Comparison of ENCODE assay signal across 2 cellular contexts in genomic region chr9:87635656-87636501, GRCh38.
A peak's percentile ranks its signal among the peaks of the same experiment; 100 is the strongest.
TF ChIP-seq lines count a peak whose summit lies in the region.

No MANE protein-coding gene starts in this region.

TF ChIP-seq in A549, 52 proteins besides CTCF, POLR2A, EP300 and RAD21 (continued from another document):
- no peak for TF ChIP-seq REST (IDR thresholded peaks at IDR 0.05)

TF ChIP-seq in HEK293, 187 proteins besides CTCF, POLR2A, EP300 and RAD21 (continued from another document):
- TF ChIP-seq ZBTB7A (tag by site-specific recombination; IDR thresholded peaks at IDR 0.05; ENCODE audit: low read depth), result no peak
- TF ChIP-seq ZXDB (tag by site-specific recombination; IDR thresholded peaks at IDR 0.05), result no peak
- TF ChIP-seq ZFP41 (tag by site-specific recombination; IDR thresholded peaks at IDR 0.05; ENCODE audit: borderline replicate concordance), result no peak
- no peak for TF ChIP-seq ELK4 (IDR thresholded peaks at IDR 0.05; ENCODE audit: borderline replicate concordance, low read depth, low read length)
- peak; percentile 68 for TF ChIP-seq GLIS1 (tag by site-specific recombination; IDR thresholded peaks at IDR 0.05)
- TF ChIP-seq HOXD13 (CRISPR knock-in tag; IDR thresholded peaks at IDR 0.05; ENCODE audit: borderline replicate concordance), result 0 out of 2 replicates have a peak, but pooled peaks have one; percentile 35
- TF ChIP-seq ZNF302 (tag by site-specific recombination; IDR thresholded peaks at IDR 0.05; ENCODE audit: low read depth), result no peak
- no peak for TF ChIP-seq ZFP37 (tag by site-specific recombination; IDR thresholded peaks at IDR 0.05)
- TF ChIP-seq ZNF600 (tag by site-specific recombination; IDR thresholded peaks at IDR 0.05), result no peak
- TF ChIP-seq KLF1 (tag by site-specific recombination; IDR thresholded peaks at IDR 0.05), result 0 out of 2 replicates have a peak, but pooled peaks have one; percentile 12
- TF ChIP-seq ZNF140 (tag by site-specific recombination; IDR thresholded peaks at IDR 0.05), result no peak
- no peak for TF ChIP-seq ZNF148 (tag by site-specific recombination; IDR thresholded peaks at IDR 0.05; ENCODE audit: borderline replicate concordance)
